12 cellular contexts compared by ENCODE assay signal in the genomic region with DNA sequence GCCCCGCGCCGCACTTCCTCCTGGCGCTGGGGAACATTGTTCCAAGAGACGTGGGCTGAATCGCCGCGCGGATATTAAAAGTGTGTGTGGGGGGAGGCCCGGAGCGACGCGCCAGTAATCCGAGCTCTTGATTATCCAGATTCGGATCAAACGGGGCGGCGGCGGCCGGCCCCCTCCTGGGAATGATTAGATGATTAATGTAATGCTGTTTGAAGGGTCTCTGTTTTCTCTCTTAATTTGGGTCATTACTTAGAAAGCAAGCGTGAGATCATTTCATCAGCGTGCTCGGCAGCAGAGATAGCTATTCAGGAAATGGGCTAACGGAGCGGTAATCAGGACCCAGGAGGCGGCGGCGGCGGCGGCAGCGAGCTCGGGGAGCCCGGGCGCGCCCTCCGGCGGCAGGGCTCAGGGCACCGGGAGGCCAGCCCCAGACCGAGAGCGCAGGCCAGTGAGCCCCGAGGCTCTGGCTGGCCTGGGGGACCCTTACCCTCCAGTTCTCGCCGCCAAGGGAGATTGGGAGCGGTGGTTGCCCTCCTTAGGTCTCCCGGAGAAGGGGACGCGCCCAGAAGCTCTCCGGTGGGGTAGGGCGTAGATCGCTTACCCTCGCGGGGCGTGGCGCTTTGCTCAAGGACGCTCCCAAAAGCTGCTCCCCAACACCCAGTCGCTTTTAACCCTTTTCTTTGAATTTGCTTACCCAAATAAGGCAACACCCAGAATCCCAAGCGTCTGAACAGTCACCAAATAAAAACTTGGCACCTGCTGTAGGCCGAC. TPM values are rescaled to one million over a fixed set of nuclear protein-coding genes. Genes with fewer than 3 reads are reported as not detected.
DNase-seq lines count a peak whose midpoint lies in the region; ATAC-seq and TF ChIP-seq lines count a peak whose summit lies in the region.
"Had no signal": no experiment of that assay in that cellular context is flagged by ENCODE, and none has a peak within 500 bp of the region (broad histone marks: within the 10 kb centered on the region; RNA-seq: fewer than 3 reads in every experiment).

No MANE protein-coding gene starts in this region.

- H3K4me3 ChIP-seq in body of pancreas, result no peak overlapping the region

- no peak overlapping the region for H3K27ac Mint-ChIP-seq in activated CD8-positive, alpha-beta memory T cell treated with anti-CD3 and anti-CD28 coated beads, Interleukin-2, amount 10 ng/mL, durations not matched to agents 7 days and 5 days
- peak overlapping the region; percentile 43 for H3K27ac Mint-ChIP-seq in stimulated activated naive B cell treated with anti-CD40 and anti-IgM and Interleukin-4, amounts not matched to agents 10 μg/mL and 1 μg/mL and 100 μg/mL, for 72 hours
- H3K27ac Mint-ChIP-seq: activated T-helper 1 cell treated with anti-CD3 and anti-CD28 coated beads, Interleukin-12 subunit alpha, Interleukin-12 subunit beta, Interleukin-2, Interleukin-4 antibody, amounts not matched to agents 30 ng/mL and 10 ng/mL and 1 ng/mL, durations not matched to agents 14 hours and 24 hours and 36 hours; IgD-negative memory B cell had no signal

- TF ChIP-seq CTCF in body of pancreas (IDR thresholded peaks at IDR 0.05), result no peak

- intact Hi-C loops in body of pancreas (cut with DNase I), result no loop called here

- H3K4me3 Mint-ChIP-seq in activated CD8-positive, alpha-beta memory T cell treated with anti-CD3 and anti-CD28 coated beads, Interleukin-2, amount 10 ng/mL, durations not matched to agents 7 days and 5 days, result no peak overlapping the region
- no peak overlapping the region for H3K4me3 Mint-ChIP-seq in stimulated activated naive B cell treated with anti-CD40 and anti-IgM and Interleukin-4, amounts not matched to agents 10 μg/mL and 1 μg/mL and 100 μg/mL, for 72 hours
- H3K4me3 Mint-ChIP-seq: activated T-helper 1 cell treated with anti-CD3 and anti-CD28 coated beads, Interleukin-12 subunit alpha, Interleukin-12 subunit beta, Interleukin-2, Interleukin-4 antibody, amounts not matched to agents 30 ng/mL and 10 ng/mL and 1 ng/mL, durations not matched to agents 14 hours and 24 hours and 36 hours; IgD-negative memory B cell had no signal

- no peak for TF ChIP-seq POLR2A in body of pancreas (IDR thresholded peaks at IDR 0.05)

- WGBS in body of pancreas, 2 donors, result 2 to 4% methylated on average over 31 to 58 of the region's 58 CpGs

- peaks cover 41% of the 10 kb centered on the region for H3K4me1 ChIP-seq in body of pancreas

- H3K9me3 Mint-ChIP-seq in activated CD8-positive, alpha-beta memory T cell treated with anti-CD3 and anti-CD28 coated beads, Interleukin-2, amount 10 ng/mL, durations not matched to agents 7 days and 5 days (ENCODE audit: low read depth), result no peaks in the 10 kb centered on the region
- H3K9me3 Mint-ChIP-seq in stimulated activated naive B cell treated with anti-CD40 and anti-IgM and Interleukin-4, amounts not matched to agents 10 μg/mL and 1 μg/mL and 100 μg/mL, for 72 hours, result peaks cover 0 to 2% of the 10 kb centered on the region in 2 donors
- H3K9me3 Mint-ChIP-seq: activated T-helper 1 cell treated with anti-CD3 and anti-CD28 coated beads, Interleukin-12 subunit alpha, Interleukin-12 subunit beta, Interleukin-2, Interleukin-4 antibody, amounts not matched to agents 30 ng/mL and 10 ng/mL and 1 ng/mL, durations not matched to agents 14 hours and 24 hours and 36 hours had no signal

- CTCF ChIA-PET in activated CD8-positive, alpha-beta memory T cell treated with anti-CD3 and anti-CD28 coated beads, Interleukin-2, amount 10 ng/mL, durations not matched to agents 7 days and 5 days (lab: Charles Lee), result no interaction called here

- DNase-seq in activated CD8-positive, alpha-beta memory T cell treated with anti-CD3 and anti-CD28 coated beads, Interleukin-2, amount 50 U/mL, for 48 hours, result peak; percentile 54
- no peak for DNase-seq in activated CD8-positive, alpha-beta memory T cell treated with anti-CD3 and anti-CD28 coated beads, Interleukin-2, amount 10 ng/mL, durations not matched to agents 7 days and 5 days
- DNase-seq in astrocyte of the hippocampus (ENCODE audit: low read depth, low spot score) (peak; percentile 64), iPS-NIHi7 (ENCODE audit: extremely low spot score) (peak; percentile 53), body of pancreas (no peak), CD1c-positive myeloid dendritic cell (ENCODE audit: extremely low spot score) (no peak), NCI-H2029 (lab: John Stamatoyannopoulos, UW) (no peak)
- no peak for DNase-seq in stimulated activated naive B cell treated with anti-CD40 and anti-IgM and Interleukin-4, amounts not matched to agents 10 μg/mL and 1 μg/mL and 100 μg/mL, for 72 hours
- DNase-seq: GDM1 had no signal

- H3K4me1 Mint-ChIP-seq in activated CD8-positive, alpha-beta memory T cell treated with anti-CD3 and anti-CD28 coated beads, Interleukin-2, amount 10 ng/mL, durations not matched to agents 7 days and 5 days, result no peaks in the 10 kb centered on the region
- peaks cover 4 to 10% of the 10 kb centered on the region in 2 donors for H3K4me1 Mint-ChIP-seq in stimulated activated naive B cell treated with anti-CD40 and anti-IgM and Interleukin-4, amounts not matched to agents 10 μg/mL and 1 μg/mL and 100 μg/mL, for 72 hours

- H3K36me3 ChIP-seq in body of pancreas (replicated peaks in 1 of 2; ENCODE audit: insufficient read depth in 1 of 2, low read depth in 2 of 2), result no peaks in the 10 kb centered on the region
- H3K36me3 ChIP-seq: gastroesophageal sphincter had no signal

- ATAC-seq in activated CD8-positive, alpha-beta memory T cell treated with anti-CD3 and anti-CD28 coated beads, Interleukin-2, amount 10 ng/mL, durations not matched to agents 7 days and 5 days, result no peak
- ATAC-seq in stimulated activated naive B cell treated with anti-CD40 and anti-IgM and Interleukin-4, amounts not matched to agents 10 μg/mL and 1 μg/mL and 100 μg/mL, for 72 hours (replicated peaks), result no peak
- no peak for ATAC-seq in body of pancreas
- ATAC-seq: gastroesophageal sphincter had no signal

- no peaks in the 10 kb centered on the region for H3K9me3 ChIP-seq in body of pancreas
- H3K9me3 ChIP-seq: gastroesophageal sphincter had no signal

- no peak overlapping the region for H3K27ac ChIP-seq in body of pancreas
- H3K27ac ChIP-seq: gastroesophageal sphincter had no signal

- peaks cover 10% of the 10 kb centered on the region for H3K36me3 Mint-ChIP-seq in activated CD8-positive, alpha-beta memory T cell treated with anti-CD3 and anti-CD28 coated beads, Interleukin-2, amount 10 ng/mL, durations not matched to agents 7 days and 5 days
- H3K36me3 Mint-ChIP-seq in stimulated activated naive B cell treated with anti-CD40 and anti-IgM and Interleukin-4, amounts not matched to agents 10 μg/mL and 1 μg/mL and 100 μg/mL, for 72 hours, result peaks cover 0 to 4% of the 10 kb centered on the region in 2 donors
- H3K36me3 Mint-ChIP-seq: IgD-negative memory B cell had no signal

- H3K27me3 ChIP-seq in body of pancreas, result peaks cover 0 to 53% of the 10 kb centered on the region in 2 donors

- peaks cover 88% of the 10 kb centered on the region for H3K27me3 Mint-ChIP-seq in activated CD8-positive, alpha-beta memory T cell treated with anti-CD3 and anti-CD28 coated beads, Interleukin-2, amount 10 ng/mL, durations not matched to agents 7 days and 5 days
- H3K27me3 Mint-ChIP-seq in stimulated activated naive B cell treated with anti-CD40 and anti-IgM and Interleukin-4, amounts not matched to agents 10 μg/mL and 1 μg/mL and 100 μg/mL, for 72 hours, result peaks cover 73 to 93% of the 10 kb centered on the region in 2 donors

RNA-seq across cellular contexts. Expression of gene FEZF2, which starts 4.5 kb away (rescaled TPM):
- total RNA-seq in activated CD8-positive, alpha-beta memory T cell treated with anti-CD3 and anti-CD28 coated beads, Interleukin-2, amount 10 ng/mL, durations not matched to agents 7 days and 5 days, result not detected
- total RNA-seq in body of pancreas, result not detected
- total RNA-seq: activated T-helper 1 cell treated with anti-CD3 and anti-CD28 coated beads, Interleukin-12 subunit alpha, Interleukin-12 subunit beta, Interleukin-2, Interleukin-4 antibody, amounts not matched to agents 30 ng/mL and 10 ng/mL and 1 ng/mL, durations not matched to agents 14 hours and 24 hours and 36 hours; gastroesophageal sphincter had no signal

Comparison
In these comparisons a context has a peak if more than half of its experiments do, and no peak if none do; other contexts are left out.
1. DNase-seq: peak in activated CD8-positive, alpha-beta memory T cell treated with anti-CD3 and anti-CD28 coated beads, Interleukin-2, amount 50 U/mL, for 48 hours (single experiment), astrocyte of the hippocampus (single experiment) and iPS-NIHi7 (single experiment); none in activated CD8-positive, alpha-beta memory T cell treated with anti-CD3 and anti-CD28 coated beads, Interleukin-2, amount 10 ng/mL, durations not matched to agents 7 days and 5 days (single experiment), stimulated activated naive B cell treated with anti-CD40 and anti-IgM and Interleukin-4, amounts not matched to agents 10 μg/mL and 1 μg/mL and 100 μg/mL, for 72 hours (single experiment), body of pancreas (0 of 4), CD1c-positive myeloid dendritic cell (single experiment) and NCI-H2029 (single experiment).